22 cellular contexts compared by ENCODE assay signal in the genomic region with DNA sequence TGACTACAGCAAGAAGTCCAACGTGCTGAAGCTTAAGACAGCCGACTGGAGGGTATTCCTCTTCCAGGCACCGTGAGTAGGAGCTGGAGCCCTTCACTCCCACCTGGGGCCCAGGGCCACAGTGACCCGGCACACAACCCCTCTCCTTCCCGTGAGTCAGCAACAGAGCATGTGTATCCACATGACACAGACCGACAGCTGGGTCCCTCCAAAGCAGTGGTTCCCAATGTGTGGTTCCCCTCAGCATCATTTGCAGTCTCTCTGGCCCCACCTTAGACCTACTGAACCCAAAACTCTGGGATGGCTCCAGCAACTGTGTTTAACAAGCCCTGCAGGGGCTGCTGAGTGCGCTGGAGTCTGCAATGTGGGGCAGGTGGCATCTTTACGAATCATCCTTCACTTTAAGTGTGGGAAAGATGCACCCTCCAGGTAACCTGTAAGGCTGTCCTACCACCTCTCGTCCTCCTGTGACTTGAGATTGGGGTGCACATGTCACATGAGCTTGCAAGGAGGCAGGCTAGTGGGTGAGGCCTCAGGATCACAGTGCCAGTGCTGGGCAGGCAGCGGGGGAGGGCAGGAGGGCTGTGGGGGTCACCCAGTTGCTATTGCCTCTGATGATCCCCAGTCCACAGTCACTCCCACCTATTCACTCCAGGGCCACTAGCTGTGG. TPM values are rescaled to one million over a fixed set of nuclear protein-coding genes. Genes with fewer than 3 reads are reported as not detected.
"Had no signal": no experiment of that assay in that cellular context is flagged by ENCODE, and none has a peak within 500 bp of the region (broad histone marks: within the 10 kb centered on the region; RNA-seq: fewer than 3 reads in every experiment).

No MANE protein-coding gene starts in this region.

- ATAC-seq: activated T-cell treated with anti-CD3 and anti-CD28 coated beads, Interleukin-2, amount 50 U/mL, for 4 hours; esophagus mucosa; gastrocnemius medialis; mucosa of descending colon; naive thymus-derived CD8-positive, alpha-beta T cell had no signal

- H3K9me3 ChIP-seq: adrenal gland, gastrocnemius medialis, left ventricle myocardium inferior, mucosa of descending colon, testis had no signal

- H3K27me3 ChIP-seq: adrenal gland, gastrocnemius medialis, testis had no signal

- H3K27ac ChIP-seq: adrenal gland, gastrocnemius medialis, left ventricle myocardium inferior, skin epidermis, testis had no signal

- H3K4me3 Mint-ChIP-seq: activated naive CD4-positive, alpha-beta T cell treated with anti-CD3 and anti-CD28 coated beads, Interleukin-2, amount 10 ng/mL, durations not matched to agents 7 days and 5 days; activated T-cell treated with anti-CD3 and anti-CD28 coated beads, Interleukin-2, amount 50 U/mL, for 4 hours; dendritic cell treated with granulocyte-macrophage colony-stimulating factor and Interleukin-4, amounts not matched to agents 40 ng/mL and 50 ng/mL, for 4 days; memory B cell; naive thymus-derived CD8-positive, alpha-beta T cell; type B pancreatic cell had no signal

- H3K9me3 Mint-ChIP-seq: activated naive CD4-positive, alpha-beta T cell treated with anti-CD3 and anti-CD28 coated beads, Interleukin-2, amount 10 ng/mL, durations not matched to agents 7 days and 5 days; activated T-cell treated with anti-CD3 and anti-CD28 coated beads, Interleukin-2, amount 50 U/mL, for 4 hours; dendritic cell treated with granulocyte-macrophage colony-stimulating factor and Interleukin-4, amounts not matched to agents 40 ng/mL and 50 ng/mL, for 4 days; memory B cell; naive thymus-derived CD8-positive, alpha-beta T cell; type B pancreatic cell had no signal

- H3K4me3 ChIP-seq: adrenal gland, gastrocnemius medialis, left ventricle myocardium inferior, mucosa of descending colon, skin epidermis, testis had no signal

- H3K36me3 ChIP-seq: adrenal gland, gastrocnemius medialis, left ventricle myocardium inferior had no signal

- H3K36me3 Mint-ChIP-seq: activated naive CD4-positive, alpha-beta T cell treated with anti-CD3 and anti-CD28 coated beads, Interleukin-2, amount 10 ng/mL, durations not matched to agents 7 days and 5 days; naive thymus-derived CD8-positive, alpha-beta T cell; type B pancreatic cell had no signal

- H3K27ac Mint-ChIP-seq: activated naive CD4-positive, alpha-beta T cell treated with anti-CD3 and anti-CD28 coated beads, Interleukin-2, amount 10 ng/mL, durations not matched to agents 7 days and 5 days; dendritic cell treated with granulocyte-macrophage colony-stimulating factor and Interleukin-4, amounts not matched to agents 40 ng/mL and 50 ng/mL, for 4 days; memory B cell; naive thymus-derived CD8-positive, alpha-beta T cell; type B pancreatic cell had no signal

- H3K4me1 Mint-ChIP-seq: activated naive CD4-positive, alpha-beta T cell treated with anti-CD3 and anti-CD28 coated beads, Interleukin-2, amount 10 ng/mL, durations not matched to agents 7 days and 5 days; memory B cell; naive thymus-derived CD8-positive, alpha-beta T cell had no signal

- DNase-seq: activated CD4-positive, alpha-beta T cell treated with anti-CD3 and anti-CD28 coated beads, Interleukin-2, amount 50 U/mL, for 1 hour; activated CD8-positive, alpha-beta memory T cell treated with anti-CD3 and anti-CD28 coated beads, Interleukin-2, amount 50 U/mL, for 4 hours; activated naive CD4-positive, alpha-beta T cell treated with anti-CD3 and anti-CD28 coated beads, Interleukin-2, amount 10 ng/mL, durations not matched to agents 7 days and 5 days; activated T-cell treated with anti-CD3 and anti-CD28 coated beads, Interleukin-2, amount 50 U/mL, for 4 hours; adrenal gland; effector CD8-positive, alpha-beta T cell; head of caudate nucleus; left ventricle myocardium inferior; mucosa of descending colon; retina; stimulated activated CD4-positive, alpha-beta T cell treated with anti-CD3 and anti-CD28 coated beads, Interleukin-15, amount 100 ng/mL, for 24 hours; stimulated activated CD4-positive, alpha-beta T cell treated with anti-CD3 and anti-CD28 coated beads, Interleukin-2, amount 100 ng/mL, for 48 hours; T1000; testis had no signal

- H3K4me1 ChIP-seq: adrenal gland, gastrocnemius medialis, left ventricle myocardium inferior, testis had no signal

RNA-seq across cellular contexts. Expression of a gene that starts 42.2 kb away (rescaled TPM):
- total RNA-seq: activated T-cell treated with anti-CD3 and anti-CD28 coated beads, Interleukin-2, amount 50 U/mL, for 4 hours; esophagus mucosa; left ventricle myocardium inferior; T-helper 1 cell treated with Interleukin-12 subunit alpha and Interleukin-12 subunit beta and Interleukin-4 antibody, amounts not matched to agents 30 ng/mL and 1 ng/mL, for 36 hours had no signal
